In the genomic region with DNA sequence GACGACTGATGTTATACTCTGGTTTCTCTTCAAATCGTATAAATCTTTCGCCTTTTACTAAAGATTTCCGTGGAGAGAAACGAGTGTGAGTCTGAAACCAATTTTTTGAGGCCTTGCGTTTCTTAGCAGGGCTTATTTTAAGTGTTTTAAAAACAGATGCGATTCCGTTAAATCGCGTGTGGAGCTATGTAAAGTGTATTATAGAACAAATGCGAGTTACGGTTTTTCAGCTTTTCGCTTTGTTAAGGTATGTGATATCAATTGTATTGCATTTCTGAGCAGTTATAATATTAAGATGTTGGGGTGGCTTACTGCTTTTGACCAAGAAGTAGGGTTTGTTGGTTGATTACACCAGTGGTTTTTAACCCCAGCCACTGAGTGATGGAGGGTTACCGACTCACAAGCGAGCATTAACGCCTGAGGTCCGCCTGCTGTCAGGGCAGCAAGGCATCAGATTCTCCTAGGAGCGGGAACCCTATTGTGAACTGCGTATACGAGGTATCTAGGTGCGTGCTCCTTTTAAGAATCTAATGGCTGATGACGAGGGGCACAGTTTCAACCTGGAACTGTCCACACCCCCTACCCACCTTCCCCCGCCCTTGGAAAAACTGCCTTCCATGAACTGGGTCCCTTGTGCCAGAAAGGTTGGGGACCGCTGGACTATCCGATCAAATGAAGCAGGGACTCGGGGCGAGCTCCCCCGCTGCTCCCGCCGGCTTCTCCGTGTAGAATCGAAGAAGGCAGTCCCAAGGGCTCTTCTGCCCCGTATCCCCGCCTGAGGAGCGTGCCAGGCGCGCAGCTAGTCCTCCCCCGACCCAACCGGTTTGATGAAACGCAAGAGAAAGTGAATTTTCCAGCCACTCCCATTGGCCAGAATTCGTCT, we compare ENCODE assay signal across 8 cellular contexts. TPM values are rescaled to one million over a fixed set of nuclear protein-coding genes. Genes with fewer than 3 reads are reported as not detected.
DNase-seq lines count a peak whose midpoint lies in the region; ATAC-seq and TF ChIP-seq lines count a peak whose summit lies in the region.

No MANE protein-coding gene starts in this region.

- DNase-seq in GM10248 (ENCODE audit: extremely low spot score) (peak; percentile 75), NCI-H1048 (lab: John Stamatoyannopoulos, UW) (peak; percentile 87), SK-N-DZ (ENCODE audit: low spot score) (peak; percentile 96), glomerular visceral epithelial cell (ENCODE audit: extremely low spot score) (peak; percentile 97), omental fat pad (ENCODE audit: low spot score) (peak; percentile 47)
- DNase-seq in activated naive CD4-positive, alpha-beta T cell treated with anti-CD3 and anti-CD28 coated beads, Interleukin-2, amount 50 U/mL, for 72 hours (ENCODE audit: low spot score in 2 of 2): peak; percentile 82 to 85

- TF ChIP-seq CTCF in GM10248 (IDR thresholded peaks at IDR 0.05; ENCODE audit: control extremely low read depth, extremely low read depth, low read depth, missing control alignments): no peak
- TF ChIP-seq CTCF in omental fat pad (IDR thresholded peaks at IDR 0.05): no peak

- no peaks in the 10 kb centered on the region for H3K36me3 Mint-ChIP-seq in activated naive CD4-positive, alpha-beta T cell treated with anti-CD3 and anti-CD28 coated beads, Interleukin-2, amount 50 U/mL, for 72 hours

- ATAC-seq in HG02588 (IDR thresholded peaks at IDR 0.05; ENCODE audit: unreplicated experiment): peak; percentile 44
- peak; percentile 73 to 74 for ATAC-seq in activated naive CD4-positive, alpha-beta T cell treated with anti-CD3 and anti-CD28 coated beads, Interleukin-2, amount 50 U/mL, for 72 hours
- peak; percentile 78 for ATAC-seq in omental fat pad (ENCODE audit: low FRiP score)

- CTCF ChIA-PET in GM10248 (lab: Yijun Ruan, JAX): interaction anchor here (0.7 to 2.1 kb wide), 13 partner anchors 9 to 258 kb away, joined by 3 to 8 read pairs (median 4); no protein-coding TSS in a partner anchor

- H3K27ac ChIP-seq in temporal lobe (ENCODE audit: low read depth, low read length): peak overlapping the region; percentile 92

- peak overlapping the region; percentile 100 for H3K27ac Mint-ChIP-seq in activated naive CD4-positive, alpha-beta T cell treated with anti-CD3 and anti-CD28 coated beads, Interleukin-2, amount 50 U/mL, for 72 hours

- no peaks in the 10 kb centered on the region for H3K9me3 Mint-ChIP-seq in activated naive CD4-positive, alpha-beta T cell treated with anti-CD3 and anti-CD28 coated beads, Interleukin-2, amount 50 U/mL, for 72 hours

- POLR2A ChIA-PET in GM10248 (lab: Yijun Ruan, JAX): interaction anchor here (0.5 to 3.4 kb wide), 51 partner anchors 9 to 1672 kb away, joined by 3 to 53 read pairs (median 6); partner anchors contain the start of genes AGTRAP, CLCN6, FBXO6 and KIAA2013

RNA-seq across cellular contexts. Expression of gene KIAA2013, which starts 17.8 kb away (rescaled TPM):
- 46.4 and 48.2 TPM in 2 replicates for polyA plus RNA-seq in SK-N-DZ (2014; cell fraction: cytosol; rRNA removed)
- polyA plus RNA-seq in SK-N-DZ (2014; cell fraction: nucleus; rRNA removed): 24.1 and 27.6 TPM in 2 replicates
- total RNA-seq in activated naive CD4-positive, alpha-beta T cell treated with anti-CD3 and anti-CD28 coated beads, Interleukin-2, amount 50 U/mL, for 72 hours: 10 to 100 TPM; 16.3 to 24.9 TPM
- 10 to 100 TPM; 47.0 to 69.2 (median 62.1) TPM for total RNA-seq in omental fat pad
- 12.8 TPM for total RNA-seq in temporal lobe

RNA-seq across cellular contexts. Expression of gene PLOD1, which starts 26.1 kb away (rescaled TPM):
- polyA plus RNA-seq in SK-N-DZ (2014; cell fraction: cytosol; rRNA removed): 36.1 and 44.4 TPM in 2 replicates
- 31.4 and 49.3 TPM in 2 replicates for polyA plus RNA-seq in SK-N-DZ (2014; cell fraction: nucleus; rRNA removed)
- total RNA-seq in activated naive CD4-positive, alpha-beta T cell treated with anti-CD3 and anti-CD28 coated beads, Interleukin-2, amount 50 U/mL, for 72 hours: 10 to 100 TPM; 17.9 to 32.8 TPM
- 100 to 1,000 TPM in 1 of 4 donors, 10 to 100 TPM in 3; 60.8 to 142 (median 69.0) TPM for total RNA-seq in omental fat pad
- total RNA-seq in temporal lobe: 18.7 TPM

RNA-seq across cellular contexts. Expression of gene NPPB, which starts 49.6 kb away (rescaled TPM):
- not detected in 2 replicates for polyA plus RNA-seq in SK-N-DZ (2014; cell fraction: cytosol; rRNA removed)
- polyA plus RNA-seq in SK-N-DZ (2014; cell fraction: nucleus; rRNA removed): not detected in 2 replicates
- not detected for total RNA-seq in activated naive CD4-positive, alpha-beta T cell treated with anti-CD3 and anti-CD28 coated beads, Interleukin-2, amount 50 U/mL, for 72 hours
- total RNA-seq in omental fat pad (not detected), temporal lobe (not detected)

Comparison
In these comparisons a context has a peak if more than half of its experiments do, and no peak if none do; other contexts are left out.
1. Peak in every context shown above with its lines: DNase-seq, ATAC-seq and H3K27ac ChIP-seq.
2. DNase-seq: peak in every context shown above with its lines; median percentile 97 in glomerular visceral epithelial cell; 96 in SK-N-DZ; 87 in NCI-H1048; 84 in activated naive CD4-positive, alpha-beta T cell treated with anti-CD3 and anti-CD28 coated beads, Interleukin-2, amount 50 U/mL, for 72 hours; 75 in GM10248; 47 in omental fat pad.